In the genomic region with DNA sequence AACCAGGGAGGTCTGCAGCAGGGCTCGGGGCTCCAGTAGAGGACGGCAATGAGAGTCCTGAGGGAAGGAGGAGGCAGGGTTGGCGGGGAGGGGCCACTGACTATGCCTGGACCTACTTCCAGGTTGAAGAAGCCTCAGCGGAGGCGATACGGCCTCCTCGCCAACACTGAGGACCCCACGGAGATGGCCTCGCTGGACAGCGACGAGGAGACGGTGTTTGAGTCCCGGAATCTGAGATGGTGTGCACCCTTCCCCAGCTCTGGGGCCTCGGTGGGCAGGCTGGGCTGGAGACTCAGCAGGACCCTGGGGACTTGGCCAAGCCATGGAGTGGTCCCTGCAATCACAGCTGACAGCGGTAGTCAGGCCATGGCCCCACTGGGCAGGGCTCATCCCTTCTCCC, we compare ENCODE assay signal across 1 cellular context.
TF ChIP-seq lines count a peak whose summit lies in the region.

No MANE protein-coding gene starts in this region.

TF ChIP-seq in H1, 55 proteins besides CTCF, POLR2A, EP300 and RAD21:
- TF ChIP-seq, protein P1, sequence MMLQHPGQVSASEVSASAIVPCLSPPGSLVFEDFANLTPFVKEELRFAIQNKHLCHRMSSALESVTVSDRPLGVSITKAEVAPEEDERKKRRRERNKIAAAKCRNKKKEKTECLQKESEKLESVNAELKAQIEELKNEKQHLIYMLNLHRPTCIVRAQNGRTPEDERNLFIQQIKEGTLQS (IDR thresholded peaks at IDR 0.05; ENCODE audit: insufficient read depth, low read depth, low read length): no peak
- 0 out of 2 replicates have a peak, but pooled peaks have one; percentile 10 for TF ChIP-seq POLR2AphosphoS5 (IDR thresholded peaks at IDR 0.05; ENCODE audit: low read depth, low read length)
